ENCODE assay signal across 32 cellular contexts in genomic region chr15:61641645-61642044, GRCh38.
"Had no signal": no experiment of that assay in that cellular context is flagged by ENCODE, and none has a peak within 500 bp of the region (broad histone marks: within the 10 kb centered on the region; RNA-seq: fewer than 3 reads in every experiment).

No MANE protein-coding gene starts in this region.

- DNase-seq: activated B cell treated with CpG ODN at 0.5 μM for 24 hours; activated CD4-positive, alpha-beta memory T cell treated with anti-CD3 and anti-CD28 coated beads for 36 hours; activated CD4-positive, alpha-beta T cell treated with anti-CD3 and anti-CD28 coated beads for 4 hours; activated CD4-positive, alpha-beta T cell treated with anti-CD3 and anti-CD28 coated beads, Interleukin-2, amount 10 ng/mL, durations not matched to agents 24 days and 14 days; activated CD4-positive, alpha-beta T cell treated with anti-CD3 and anti-CD28 coated beads, Interleukin-2, amount 50 U/mL, for 1 hour; activated CD4-positive, alpha-beta T cell treated with anti-CD3 and anti-CD28 coated beads, Interleukin-2, amount 50 U/mL, for 4 hours; activated CD4-positive, CD25-positive, alpha-beta regulatory T cell treated with anti-CD3 and anti-CD28 coated beads, Interleukin-2, amount 50 U/mL, for 72 hours; activated CD8-positive, alpha-beta memory T cell treated with anti-CD3 and anti-CD28 coated beads, Interleukin-2, amount 50 U/mL, for 4 hours; activated CD8-positive, alpha-beta T cell treated with anti-CD3 and anti-CD28 coated beads for 36 hours; activated effector memory CD4-positive, alpha-beta T cell treated with anti-CD3 and anti-CD28 coated beads, Interleukin-2, amount 50 U/mL, for 16 hours; activated gamma-delta T cell treated with Interleukin-2 at 50 U/mL for 16 hours; activated naive CD4-positive, alpha-beta T cell; activated naive CD4-positive, alpha-beta T cell treated with anti-CD3 and anti-CD28 coated beads for 36 hours; activated naive CD4-positive, alpha-beta T cell treated with anti-CD3 and anti-CD28 coated beads, Interleukin-2, amount 50 U/mL, for 16 hours; activated naive CD8-positive, alpha-beta T cell treated with anti-CD3 and anti-CD28 coated beads for 36 hours; activated T-cell treated with anti-CD3 and anti-CD28 coated beads for 4 hours; activated T-cell treated with anti-CD3 and anti-CD28 coated beads, Interleukin-2, amount 50 U/mL, for 1 hour; activated T-cell treated with anti-CD3 and anti-CD28 coated beads, Interleukin-2, amount 50 U/mL, for 4 hours; activated T-cell treated with anti-CD3 and anti-CD28 coated beads, Interleukin-2, amount 50 U/mL, for 72 hours; adrenal gland; amniotic stem cell; aorta; body of pancreas; brain microvascular endothelial cell; central memory CD4-positive, alpha-beta T cell; T-helper 17 cell; T1000 had no signal

- ATAC-seq: activated CD8-positive, alpha-beta T cell treated with anti-CD3 and anti-CD28 coated beads for 36 hours; activated naive CD4-positive, alpha-beta T cell treated with anti-CD3 and anti-CD28 coated beads, Interleukin-2, amount 50 U/mL, for 72 hours; activated T-cell treated with anti-CD3 and anti-CD28 coated beads, Interleukin-2, amount 50 U/mL, for 4 hours; activated T-cell treated with anti-CD3 and anti-CD28 coated beads, Interleukin-2, amount 50 U/mL, for 72 hours; activated T-helper 17 cell treated with anti-CD3 and anti-CD28 coated beads, Interleukin-2, amount 50 U/mL, for 72 hours; body of pancreas; T-helper 17 cell had no signal

- FAIRE-seq: astrocyte, colon, TTC549 had no signal
